1 cellular context compared by ENCODE assay signal in the genomic region with DNA sequence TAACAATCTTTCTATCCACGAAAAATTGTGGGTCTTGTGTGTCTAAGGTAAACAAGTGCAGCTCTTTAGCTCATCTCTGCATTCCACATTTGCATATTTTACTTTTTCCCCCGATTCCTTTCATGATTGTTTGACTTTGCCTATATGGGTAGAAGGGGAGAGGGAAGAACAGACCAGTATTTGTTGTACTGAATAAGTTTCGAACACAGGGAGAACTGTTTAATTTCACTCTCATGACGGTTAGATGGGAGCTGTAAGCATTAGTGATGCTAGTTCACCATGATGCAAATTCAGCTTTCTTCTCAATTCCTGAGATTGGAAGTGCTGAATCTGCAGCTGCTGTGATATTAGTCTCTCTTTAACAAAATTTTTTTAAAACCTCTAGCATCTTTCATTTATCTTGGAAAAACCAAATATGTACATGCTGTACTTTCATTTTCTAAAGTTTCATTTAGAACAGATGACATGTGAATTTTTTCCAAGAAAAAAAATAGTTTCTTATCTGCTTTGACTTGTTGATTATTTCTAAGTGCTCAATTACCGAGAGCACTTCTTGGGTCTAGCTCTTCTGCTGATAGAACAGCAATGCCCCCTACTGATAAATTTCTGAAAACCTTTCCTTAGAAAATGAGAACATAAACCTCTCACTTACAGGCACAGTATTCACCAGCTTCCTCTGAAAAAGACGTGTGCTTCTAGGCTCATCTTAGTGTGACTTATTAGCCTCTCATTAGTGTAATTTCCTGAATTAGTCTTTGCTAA.
TF ChIP-seq lines count a peak whose summit lies in the region.

No MANE protein-coding gene starts in this region.

TF ChIP-seq in H1, 55 proteins besides CTCF, POLR2A, EP300 and RAD21:
- TF ChIP-seq, protein P1, sequence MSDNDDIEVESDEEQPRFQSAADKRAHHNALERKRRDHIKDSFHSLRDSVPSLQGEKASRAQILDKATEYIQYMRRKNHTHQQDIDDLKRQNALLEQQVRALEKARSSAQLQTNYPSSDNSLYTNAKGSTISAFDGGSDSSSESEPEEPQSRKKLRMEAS (IDR thresholded peaks at IDR 0.05), result no peak
- TF ChIP-seq, protein P2, sequence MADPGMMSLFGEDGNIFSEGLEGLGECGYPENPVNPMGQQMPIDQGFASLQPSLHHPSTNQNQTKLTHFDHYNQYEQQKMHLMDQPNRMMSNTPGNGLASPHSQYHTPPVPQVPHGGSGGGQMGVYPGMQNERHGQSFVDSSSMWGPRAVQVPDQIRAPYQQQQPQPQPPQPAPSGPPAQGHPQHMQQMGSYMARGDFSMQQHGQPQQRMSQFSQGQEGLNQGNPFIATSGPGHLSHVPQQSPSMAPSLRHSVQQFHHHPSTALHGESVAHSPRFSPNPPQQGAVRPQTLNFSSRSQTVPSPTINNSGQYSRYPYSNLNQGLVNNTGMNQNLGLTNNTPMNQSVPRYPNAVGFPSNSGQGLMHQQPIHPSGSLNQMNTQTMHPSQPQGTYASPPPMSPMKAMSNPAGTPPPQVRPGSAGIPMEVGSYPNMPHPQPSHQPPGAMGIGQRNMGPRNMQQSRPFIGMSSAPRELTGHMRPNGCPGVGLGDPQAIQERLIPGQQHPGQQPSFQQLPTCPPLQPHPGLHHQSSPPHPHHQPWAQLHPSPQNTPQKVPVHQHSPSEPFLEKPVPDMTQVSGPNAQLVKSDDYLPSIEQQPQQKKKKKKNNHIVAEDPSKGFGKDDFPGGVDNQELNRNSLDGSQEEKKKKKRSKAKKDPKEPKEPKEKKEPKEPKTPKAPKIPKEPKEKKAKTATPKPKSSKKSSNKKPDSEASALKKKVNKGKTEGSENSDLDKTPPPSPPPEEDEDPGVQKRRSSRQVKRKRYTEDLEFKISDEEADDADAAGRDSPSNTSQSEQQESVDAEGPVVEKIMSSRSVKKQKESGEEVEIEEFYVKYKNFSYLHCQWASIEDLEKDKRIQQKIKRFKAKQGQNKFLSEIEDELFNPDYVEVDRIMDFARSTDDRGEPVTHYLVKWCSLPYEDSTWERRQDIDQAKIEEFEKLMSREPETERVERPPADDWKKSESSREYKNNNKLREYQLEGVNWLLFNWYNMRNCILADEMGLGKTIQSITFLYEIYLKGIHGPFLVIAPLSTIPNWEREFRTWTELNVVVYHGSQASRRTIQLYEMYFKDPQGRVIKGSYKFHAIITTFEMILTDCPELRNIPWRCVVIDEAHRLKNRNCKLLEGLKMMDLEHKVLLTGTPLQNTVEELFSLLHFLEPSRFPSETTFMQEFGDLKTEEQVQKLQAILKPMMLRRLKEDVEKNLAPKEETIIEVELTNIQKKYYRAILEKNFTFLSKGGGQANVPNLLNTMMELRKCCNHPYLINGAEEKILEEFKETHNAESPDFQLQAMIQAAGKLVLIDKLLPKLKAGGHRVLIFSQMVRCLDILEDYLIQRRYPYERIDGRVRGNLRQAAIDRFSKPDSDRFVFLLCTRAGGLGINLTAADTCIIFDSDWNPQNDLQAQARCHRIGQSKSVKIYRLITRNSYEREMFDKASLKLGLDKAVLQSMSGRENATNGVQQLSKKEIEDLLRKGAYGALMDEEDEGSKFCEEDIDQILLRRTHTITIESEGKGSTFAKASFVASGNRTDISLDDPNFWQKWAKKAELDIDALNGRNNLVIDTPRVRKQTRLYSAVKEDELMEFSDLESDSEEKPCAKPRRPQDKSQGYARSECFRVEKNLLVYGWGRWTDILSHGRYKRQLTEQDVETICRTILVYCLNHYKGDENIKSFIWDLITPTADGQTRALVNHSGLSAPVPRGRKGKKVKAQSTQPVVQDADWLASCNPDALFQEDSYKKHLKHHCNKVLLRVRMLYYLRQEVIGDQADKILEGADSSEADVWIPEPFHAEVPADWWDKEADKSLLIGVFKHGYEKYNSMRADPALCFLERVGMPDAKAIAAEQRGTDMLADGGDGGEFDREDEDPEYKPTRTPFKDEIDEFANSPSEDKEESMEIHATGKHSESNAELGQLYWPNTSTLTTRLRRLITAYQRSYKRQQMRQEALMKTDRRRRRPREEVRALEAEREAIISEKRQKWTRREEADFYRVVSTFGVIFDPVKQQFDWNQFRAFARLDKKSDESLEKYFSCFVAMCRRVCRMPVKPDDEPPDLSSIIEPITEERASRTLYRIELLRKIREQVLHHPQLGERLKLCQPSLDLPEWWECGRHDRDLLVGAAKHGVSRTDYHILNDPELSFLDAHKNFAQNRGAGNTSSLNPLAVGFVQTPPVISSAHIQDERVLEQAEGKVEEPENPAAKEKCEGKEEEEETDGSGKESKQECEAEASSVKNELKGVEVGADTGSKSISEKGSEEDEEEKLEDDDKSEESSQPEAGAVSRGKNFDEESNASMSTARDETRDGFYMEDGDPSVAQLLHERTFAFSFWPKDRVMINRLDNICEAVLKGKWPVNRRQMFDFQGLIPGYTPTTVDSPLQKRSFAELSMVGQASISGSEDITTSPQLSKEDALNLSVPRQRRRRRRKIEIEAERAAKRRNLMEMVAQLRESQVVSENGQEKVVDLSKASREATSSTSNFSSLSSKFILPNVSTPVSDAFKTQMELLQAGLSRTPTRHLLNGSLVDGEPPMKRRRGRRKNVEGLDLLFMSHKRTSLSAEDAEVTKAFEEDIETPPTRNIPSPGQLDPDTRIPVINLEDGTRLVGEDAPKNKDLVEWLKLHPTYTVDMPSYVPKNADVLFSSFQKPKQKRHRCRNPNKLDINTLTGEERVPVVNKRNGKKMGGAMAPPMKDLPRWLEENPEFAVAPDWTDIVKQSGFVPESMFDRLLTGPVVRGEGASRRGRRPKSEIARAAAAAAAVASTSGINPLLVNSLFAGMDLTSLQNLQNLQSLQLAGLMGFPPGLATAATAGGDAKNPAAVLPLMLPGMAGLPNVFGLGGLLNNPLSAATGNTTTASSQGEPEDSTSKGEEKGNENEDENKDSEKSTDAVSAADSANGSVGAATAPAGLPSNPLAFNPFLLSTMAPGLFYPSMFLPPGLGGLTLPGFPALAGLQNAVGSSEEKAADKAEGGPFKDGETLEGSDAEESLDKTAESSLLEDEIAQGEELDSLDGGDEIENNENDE (IDR thresholded peaks at IDR 0.05; ENCODE audit: insufficient replicate concordance, low read length), result peak; percentile 21
- TF ChIP-seq SAP30 (IDR thresholded peaks at IDR 0.05; ENCODE audit: insufficient read depth, insufficient replicate concordance, low read length) (no peak), TBP (IDR thresholded peaks at IDR 0.05; ENCODE audit: low read depth, low read length) (no peak), BRCA1 (IDR thresholded peaks at IDR 0.05; ENCODE audit: low read depth, low read length) (0 out of 2 replicates have a peak, but pooled peaks have one; percentile 21), SP2 (IDR thresholded peaks at IDR 0.05; ENCODE audit: low read length) (no peak), SUZ12 (IDR thresholded peaks at IDR 0.05; ENCODE audit: low read length) (no peak), SIX5 (IDR thresholded peaks at IDR 0.05; ENCODE audit: low read depth, low read length) (no peak), TAF7 (optimal IDR thresholded peaks at IDR 0.05; ENCODE audit: borderline replicate concordance, low read depth, low read length) (no peak), RNF2 (IDR thresholded peaks at IDR 0.05; ENCODE audit: borderline replicate concordance, low read depth, low read length, missing control alignments, poor library complexity, severe bottlenecking) (no peak), KDM1A (IDR thresholded peaks at IDR 0.05; ENCODE audit: borderline replicate concordance, low read length) (no peak), EZH2 (IDR thresholded peaks at IDR 0.05; ENCODE audit: low read depth, low read length, severe bottlenecking) (no peak), YY1 (IDR thresholded peaks at IDR 0.05; ENCODE audit: low read depth, low read length) (no peak), BACH1 (IDR thresholded peaks at IDR 0.05; ENCODE audit: low read length) (no peak), TCF12 (IDR thresholded peaks at IDR 0.05; ENCODE audit: low read depth, low read length) (no peak), CBX8 (IDR thresholded peaks at IDR 0.05; ENCODE audit: borderline replicate concordance, low read depth, low read length) (no peak), CTBP2 (IDR thresholded peaks at IDR 0.05; ENCODE audit: borderline replicate concordance, insufficient read depth, insufficient read length, low read length) (no peak)
- TF ChIP-seq, protein P3, sequence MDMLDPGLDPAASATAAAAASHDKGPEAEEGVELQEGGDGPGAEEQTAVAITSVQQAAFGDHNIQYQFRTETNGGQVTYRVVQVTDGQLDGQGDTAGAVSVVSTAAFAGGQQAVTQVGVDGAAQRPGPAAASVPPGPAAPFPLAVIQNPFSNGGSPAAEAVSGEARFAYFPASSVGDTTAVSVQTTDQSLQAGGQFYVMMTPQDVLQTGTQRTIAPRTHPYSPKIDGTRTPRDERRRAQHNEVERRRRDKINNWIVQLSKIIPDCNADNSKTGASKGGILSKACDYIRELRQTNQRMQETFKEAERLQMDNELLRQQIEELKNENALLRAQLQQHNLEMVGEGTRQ (IDR thresholded peaks at IDR 0.05; ENCODE audit: low read length), result no peak
